2 cellular contexts compared by ENCODE assay signal in the genomic region with DNA sequence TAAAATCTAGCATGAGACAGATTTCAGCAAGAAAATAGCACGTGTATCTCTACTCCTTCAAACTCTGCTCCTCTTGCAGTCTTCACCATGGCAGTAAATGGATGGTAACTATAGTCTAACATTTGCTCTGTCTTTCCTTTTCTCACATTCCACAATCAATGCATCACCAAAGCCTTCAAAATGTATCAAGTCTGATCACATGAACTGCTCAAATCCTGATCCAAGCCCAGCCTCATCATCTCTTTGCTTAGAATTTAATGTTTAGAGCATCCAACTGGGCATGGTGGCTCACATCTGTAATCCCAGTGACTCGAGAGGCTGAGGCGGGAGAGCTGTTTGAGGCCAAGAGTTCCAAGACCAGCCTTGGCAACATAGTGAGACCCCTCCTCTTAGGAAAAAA.
TF ChIP-seq lines count a peak whose summit lies in the region.

No MANE protein-coding gene starts in this region.

TF ChIP-seq in SK-N-SH treated with all-trans-retinoic acid at 6 μM for 48 hours, 23 proteins besides CTCF, POLR2A, EP300 and RAD21:
- no peak for TF ChIP-seq ISL1 (CRISPR knock-in tag; IDR thresholded peaks at IDR 0.05)
- no peak for TF ChIP-seq CSDC2 (CRISPR knock-in tag; IDR thresholded peaks at IDR 0.05)
- TF ChIP-seq TCF4 (CRISPR knock-in tag; IDR thresholded peaks at IDR 0.05; ENCODE audit: borderline replicate concordance), result no peak
- TF ChIP-seq ARNTL (CRISPR knock-in tag; IDR thresholded peaks at IDR 0.05; ENCODE audit: borderline replicate concordance, low read depth), result no peak
- TF ChIP-seq POU6F1 (CRISPR knock-in tag; IDR thresholded peaks at IDR 0.05; ENCODE audit: borderline replicate concordance, low read depth), result no peak
- TF ChIP-seq, protein P1, sequence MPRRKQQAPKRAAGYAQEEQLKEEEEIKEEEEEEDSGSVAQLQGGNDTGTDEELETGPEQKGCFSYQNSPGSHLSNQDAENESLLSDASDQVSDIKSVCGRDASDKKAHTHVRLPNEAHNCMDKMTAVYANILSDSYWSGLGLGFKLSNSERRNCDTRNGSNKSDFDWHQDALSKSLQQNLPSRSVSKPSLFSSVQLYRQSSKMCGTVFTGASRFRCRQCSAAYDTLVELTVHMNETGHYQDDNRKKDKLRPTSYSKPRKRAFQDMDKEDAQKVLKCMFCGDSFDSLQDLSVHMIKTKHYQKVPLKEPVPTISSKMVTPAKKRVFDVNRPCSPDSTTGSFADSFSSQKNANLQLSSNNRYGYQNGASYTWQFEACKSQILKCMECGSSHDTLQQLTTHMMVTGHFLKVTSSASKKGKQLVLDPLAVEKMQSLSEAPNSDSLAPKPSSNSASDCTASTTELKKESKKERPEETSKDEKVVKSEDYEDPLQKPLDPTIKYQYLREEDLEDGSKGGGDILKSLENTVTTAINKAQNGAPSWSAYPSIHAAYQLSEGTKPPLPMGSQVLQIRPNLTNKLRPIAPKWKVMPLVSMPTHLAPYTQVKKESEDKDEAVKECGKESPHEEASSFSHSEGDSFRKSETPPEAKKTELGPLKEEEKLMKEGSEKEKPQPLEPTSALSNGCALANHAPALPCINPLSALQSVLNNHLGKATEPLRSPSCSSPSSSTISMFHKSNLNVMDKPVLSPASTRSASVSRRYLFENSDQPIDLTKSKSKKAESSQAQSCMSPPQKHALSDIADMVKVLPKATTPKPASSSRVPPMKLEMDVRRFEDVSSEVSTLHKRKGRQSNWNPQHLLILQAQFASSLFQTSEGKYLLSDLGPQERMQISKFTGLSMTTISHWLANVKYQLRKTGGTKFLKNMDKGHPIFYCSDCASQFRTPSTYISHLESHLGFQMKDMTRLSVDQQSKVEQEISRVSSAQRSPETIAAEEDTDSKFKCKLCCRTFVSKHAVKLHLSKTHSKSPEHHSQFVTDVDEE (CRISPR knock-in tag; IDR thresholded peaks at IDR 0.05), result no peak
- no peak for TF ChIP-seq ZFP30 (CRISPR knock-in tag; IDR thresholded peaks at IDR 0.05)
- no peak for TF ChIP-seq SNAI2 (CRISPR knock-in tag; IDR thresholded peaks at IDR 0.05)
- TF ChIP-seq OSR1 (CRISPR knock-in tag; IDR thresholded peaks at IDR 0.05), result no peak
- TF ChIP-seq ESRRG (CRISPR knock-in tag; IDR thresholded peaks at IDR 0.05), result no peak
- no peak for TF ChIP-seq RARB (CRISPR knock-in tag; IDR thresholded peaks at IDR 0.05)
- no peak for TF ChIP-seq GLIS3 (CRISPR knock-in tag; IDR thresholded peaks at IDR 0.05)
- no peak for TF ChIP-seq ZFP3 (CRISPR knock-in tag; IDR thresholded peaks at IDR 0.05)

TF ChIP-seq in SK-N-SH, 30 proteins besides CTCF, POLR2A, EP300 and RAD21:
- TF ChIP-seq REST (IDR thresholded peaks at IDR 0.05; ENCODE audit: low read depth, low read length), result no peak
- TF ChIP-seq RCOR1 (IDR thresholded peaks at IDR 0.05; ENCODE audit: low read length), result no peak
- TF ChIP-seq ZBTB33 (IDR thresholded peaks at IDR 0.05; ENCODE audit: borderline replicate concordance, low read depth), result no peak
- TF ChIP-seq PBX3 (IDR thresholded peaks at IDR 0.05), result no peak
- no peak for TF ChIP-seq TCF12 (IDR thresholded peaks at IDR 0.05)
- no peak for TF ChIP-seq CHD2 (IDR thresholded peaks at IDR 0.05; ENCODE audit: low read length, partially characterized antibody)
- TF ChIP-seq FOXM1 (IDR thresholded peaks at IDR 0.05; ENCODE audit: low read depth), result no peak
- TF ChIP-seq, protein P2, sequence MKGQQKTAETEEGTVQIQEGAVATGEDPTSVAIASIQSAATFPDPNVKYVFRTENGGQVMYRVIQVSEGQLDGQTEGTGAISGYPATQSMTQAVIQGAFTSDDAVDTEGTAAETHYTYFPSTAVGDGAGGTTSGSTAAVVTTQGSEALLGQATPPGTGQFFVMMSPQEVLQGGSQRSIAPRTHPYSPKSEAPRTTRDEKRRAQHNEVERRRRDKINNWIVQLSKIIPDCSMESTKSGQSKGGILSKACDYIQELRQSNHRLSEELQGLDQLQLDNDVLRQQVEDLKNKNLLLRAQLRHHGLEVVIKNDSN (IDR thresholded peaks at IDR 0.05; ENCODE audit: borderline replicate concordance, low read depth), result no peak
